In the genomic region with DNA sequence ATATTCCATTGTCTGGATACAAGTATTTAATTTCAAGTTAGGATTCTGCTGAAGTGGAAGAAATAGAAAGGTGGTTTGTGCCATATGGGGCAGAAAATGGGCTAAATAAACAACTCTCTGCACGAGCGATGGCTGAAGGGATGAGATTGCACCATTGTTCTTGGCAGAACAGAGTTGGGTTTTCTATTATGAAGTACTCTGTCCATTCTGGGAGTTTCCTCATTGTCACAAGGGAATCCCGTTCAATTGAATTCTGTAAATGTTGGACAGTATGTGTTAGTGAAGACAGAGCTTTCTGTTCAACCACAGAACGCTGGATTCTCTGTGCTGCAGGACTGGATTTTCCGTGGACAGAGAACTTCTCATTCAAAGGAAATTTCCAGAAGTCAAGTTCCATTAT, we compare ENCODE assay signal across 29 cellular contexts.
"Had no signal": no experiment of that assay in that cellular context is flagged by ENCODE, and none has a peak within 500 bp of the region (broad histone marks: within the 10 kb centered on the region; RNA-seq: fewer than 3 reads in every experiment).

No MANE protein-coding gene starts in this region.

- H3K27me3 Mint-ChIP-seq: effector memory CD8-positive, alpha-beta T cell; memory B cell; naive B cell; natural killer cell treated with Interleukin-12 subunit alpha and Interleukin-12 subunit beta and Interleukin-15 and Interleukin-18, amount 100 ng/mL, for 72 hours; progenitor cell of endocrine pancreas; stimulated activated naive CD8-positive, alpha-beta T cell treated with anti-CD3 and anti-CD28 coated beads, Interleukin-15, Interleukin-2, amounts not matched to agents 100 ng/mL and 50 ng/mL, for 24 hours had no signal

- H3K9me3 ChIP-seq: neutrophil, pancreas, right lobe of liver, thoracic aorta, transverse colon, upper lobe of right lung, uterus had no signal

- H3K27ac Mint-ChIP-seq: effector memory CD8-positive, alpha-beta T cell; memory B cell; mesothelial cell of epicardium; naive B cell; natural killer cell treated with Interleukin-12 subunit alpha and Interleukin-12 subunit beta and Interleukin-15 and Interleukin-18, amount 100 ng/mL, for 72 hours; progenitor cell of endocrine pancreas; stimulated activated effector memory CD8-positive, alpha-beta T cell treated with anti-CD3 and anti-CD28 coated beads, Interleukin-12 subunit alpha, Interleukin-12 subunit beta, amount 100 ng/mL, for 72 hours; stimulated activated naive CD8-positive, alpha-beta T cell treated with anti-CD3 and anti-CD28 coated beads, Interleukin-15, Interleukin-2, amounts not matched to agents 100 ng/mL and 50 ng/mL, for 24 hours had no signal

- H3K4me1 Mint-ChIP-seq: memory B cell; mesothelial cell of epicardium; naive B cell; neural crest cell; stimulated activated effector memory CD8-positive, alpha-beta T cell treated with anti-CD3 and anti-CD28 coated beads, Interleukin-12 subunit alpha, Interleukin-12 subunit beta, amount 100 ng/mL, for 72 hours had no signal

- H3K4me1 ChIP-seq: left ventricle myocardium inferior, lower lobe of right lung, pancreas, right lobe of liver, transverse colon, upper lobe of right lung, uterus had no signal

- H3K27ac ChIP-seq: foreskin keratinocyte, heart right ventricle, left ventricle myocardium inferior, lower lobe of right lung, neutrophil, pancreas, right lobe of liver, thoracic aorta, transverse colon, upper lobe of right lung had no signal

- H3K36me3 ChIP-seq: heart right ventricle, left ventricle myocardium inferior, lower lobe of right lung, neutrophil, pancreas, right lobe of liver, thoracic aorta, transverse colon, upper lobe of right lung, uterus had no signal

- H3K27me3 ChIP-seq: foreskin keratinocyte, heart right ventricle, neutrophil, pancreas, right lobe of liver, transverse colon, upper lobe of right lung, uterus had no signal

- ATAC-seq: effector memory CD8-positive, alpha-beta T cell; mucosa of descending colon; natural killer cell treated with Interleukin-12 subunit alpha and Interleukin-12 subunit beta and Interleukin-15 and Interleukin-18, amount 100 ng/mL, for 72 hours; pancreas; right lobe of liver; stimulated activated effector memory CD8-positive, alpha-beta T cell treated with anti-CD3 and anti-CD28 coated beads, Interleukin-12 subunit alpha, Interleukin-12 subunit beta, amount 100 ng/mL, for 72 hours; upper lobe of right lung had no signal

- DNase-seq: cerebellar nuclear complex; cortex of kidney; effector memory CD8-positive, alpha-beta T cell; erythroblast; glutamatergic neuron; heart right ventricle; hippocampal formation; left cardiac atrium; left ventricle myocardium inferior; lower lobe of right lung; mucosa of descending colon; naive B cell; pancreas; right lobe of liver; stimulated activated CD4-positive, alpha-beta T cell treated with anti-CD3 and anti-CD28 coated beads, Interleukin-2, amount 100 ng/mL, for 24 hours; stimulated activated CD4-positive, alpha-beta T cell treated with anti-CD3 and anti-CD28 coated beads, Interleukin-4, amount 100 ng/mL, for 24 hours; transverse colon; upper lobe of right lung; uterus had no signal

- H3K4me3 Mint-ChIP-seq: effector memory CD8-positive, alpha-beta T cell; memory B cell; mesothelial cell of epicardium; naive B cell; natural killer cell treated with Interleukin-12 subunit alpha and Interleukin-12 subunit beta and Interleukin-15 and Interleukin-18, amount 100 ng/mL, for 72 hours; neural crest cell; stimulated activated effector memory CD8-positive, alpha-beta T cell treated with anti-CD3 and anti-CD28 coated beads, Interleukin-12 subunit alpha, Interleukin-12 subunit beta, amount 100 ng/mL, for 72 hours; stimulated activated naive CD8-positive, alpha-beta T cell treated with anti-CD3 and anti-CD28 coated beads, Interleukin-15, Interleukin-2, amounts not matched to agents 100 ng/mL and 50 ng/mL, for 24 hours had no signal

- H3K36me3 Mint-ChIP-seq: memory B cell; naive B cell; natural killer cell treated with Interleukin-12 subunit alpha and Interleukin-12 subunit beta and Interleukin-15 and Interleukin-18, amount 100 ng/mL, for 72 hours; stimulated activated effector memory CD8-positive, alpha-beta T cell treated with anti-CD3 and anti-CD28 coated beads, Interleukin-12 subunit alpha, Interleukin-12 subunit beta, amount 100 ng/mL, for 72 hours had no signal

- H3K4me3 ChIP-seq: heart right ventricle, left ventricle myocardium inferior, lower lobe of right lung, mucosa of descending colon, pancreas, right lobe of liver, thoracic aorta, transverse colon, upper lobe of right lung, uterus had no signal
